ENCODE assay signal across 23 cellular contexts in genomic region chr5:180608572-180609310, GRCh38. TPM values are rescaled to one million over a fixed set of nuclear protein-coding genes. Genes with fewer than 3 reads are reported as not detected.
"Had no signal": no experiment of that assay in that cellular context is flagged by ENCODE, and none has a peak within 500 bp of the region (broad histone marks: within the 10 kb centered on the region; RNA-seq: fewer than 3 reads in every experiment).

No MANE protein-coding gene starts in this region.

- H3K27me3 Mint-ChIP-seq: activated CD4-positive, alpha-beta memory T cell treated with anti-CD3 and anti-CD28 coated beads, Interleukin-2, amount 10 ng/mL, durations not matched to agents 7 days and 5 days; activated CD4-positive, alpha-beta T cell treated with anti-CD3 and anti-CD28 coated beads, Interleukin-2, amount 10 ng/mL, durations not matched to agents 24 days and 14 days; activated naive CD4-positive, alpha-beta T cell treated with anti-CD3 and anti-CD28 coated beads, Interleukin-2, amount 50 U/mL, for 24 hours; dendritic cell treated with granulocyte-macrophage colony-stimulating factor and Interleukin-4, amounts not matched to agents 40 ng/mL and 50 ng/mL, for 4 days had no signal

- H3K79me2 ChIP-seq: parathyroid adenoma had no signal

- H3K36me3 Mint-ChIP-seq: activated naive CD4-positive, alpha-beta T cell treated with anti-CD3 and anti-CD28 coated beads, Interleukin-2, amount 50 U/mL, for 24 hours; natural killer cell; stimulated activated naive B cell treated with anti-CD40 and anti-IgM and Interleukin-4, amounts not matched to agents 10 μg/mL and 1 μg/mL and 100 μg/mL, for 72 hours had no signal

- H3K9me3 Mint-ChIP-seq: activated CD4-positive, alpha-beta memory T cell treated with anti-CD3 and anti-CD28 coated beads, Interleukin-2, amount 10 ng/mL, durations not matched to agents 7 days and 5 days; activated CD4-positive, alpha-beta T cell treated with anti-CD3 and anti-CD28 coated beads, Interleukin-2, amount 10 ng/mL, durations not matched to agents 24 days and 14 days; activated naive CD4-positive, alpha-beta T cell treated with anti-CD3 and anti-CD28 coated beads, Interleukin-2, amount 50 U/mL, for 24 hours; activated T-helper 1 cell treated with anti-CD3 and anti-CD28 coated beads, Interleukin-12 subunit alpha, Interleukin-12 subunit beta, Interleukin-2, Interleukin-4 antibody, amounts not matched to agents 30 ng/mL and 10 ng/mL and 1 ng/mL, durations not matched to agents 14 hours and 24 hours and 36 hours; dendritic cell treated with granulocyte-macrophage colony-stimulating factor and Interleukin-4, amounts not matched to agents 40 ng/mL and 50 ng/mL, for 4 days; natural killer cell; stimulated activated naive B cell treated with anti-CD40 and anti-IgM and Interleukin-4, amounts not matched to agents 10 μg/mL and 1 μg/mL and 100 μg/mL, for 72 hours had no signal

- H3K4me1 Mint-ChIP-seq: activated CD4-positive, alpha-beta memory T cell treated with anti-CD3 and anti-CD28 coated beads, Interleukin-2, amount 10 ng/mL, durations not matched to agents 7 days and 5 days; activated CD4-positive, alpha-beta T cell treated with anti-CD3 and anti-CD28 coated beads, Interleukin-2, amount 10 ng/mL, durations not matched to agents 24 days and 14 days; activated naive CD4-positive, alpha-beta T cell treated with anti-CD3 and anti-CD28 coated beads, Interleukin-2, amount 50 U/mL, for 24 hours; stimulated activated naive B cell treated with anti-CD40 and anti-IgM and Interleukin-4, amounts not matched to agents 10 μg/mL and 1 μg/mL and 100 μg/mL, for 72 hours had no signal

- H3K4me3 ChIP-seq: body of pancreas, thoracic aorta, upper lobe of left lung had no signal

- DNase-seq: activated CD4-positive, alpha-beta memory T cell treated with anti-CD3 and anti-CD28 coated beads, Interleukin-2, amount 10 ng/mL, durations not matched to agents 7 days and 5 days; activated CD4-positive, alpha-beta T cell treated with anti-CD3 and anti-CD28 coated beads, Interleukin-2, amount 10 ng/mL, durations not matched to agents 24 days and 14 days; activated gamma-delta T cell; anterior cingulate cortex; caudate nucleus; effector CD4-positive, alpha-beta T cell; foreskin keratinocyte; midbrain; natural killer cell; stimulated activated CD4-positive, alpha-beta T cell treated with anti-CD3 and anti-CD28 coated beads, Interleukin-2, amount 100 ng/mL, for 24 hours; stimulated activated naive B cell treated with anti-CD40 and anti-IgM and Interleukin-4, amounts not matched to agents 10 μg/mL and 1 μg/mL and 100 μg/mL, for 72 hours had no signal

- H3K36me3 ChIP-seq: thoracic aorta had no signal

- H3K4me1 ChIP-seq: body of pancreas, foreskin keratinocyte, parathyroid adenoma had no signal

- H3K4me3 Mint-ChIP-seq: activated CD4-positive, alpha-beta memory T cell treated with anti-CD3 and anti-CD28 coated beads, Interleukin-2, amount 10 ng/mL, durations not matched to agents 7 days and 5 days; activated CD4-positive, alpha-beta T cell treated with anti-CD3 and anti-CD28 coated beads, Interleukin-2, amount 10 ng/mL, durations not matched to agents 24 days and 14 days; activated naive CD4-positive, alpha-beta T cell treated with anti-CD3 and anti-CD28 coated beads, Interleukin-2, amount 50 U/mL, for 24 hours; activated T-helper 1 cell treated with anti-CD3 and anti-CD28 coated beads, Interleukin-12 subunit alpha, Interleukin-12 subunit beta, Interleukin-2, Interleukin-4 antibody, amounts not matched to agents 30 ng/mL and 10 ng/mL and 1 ng/mL, durations not matched to agents 14 hours and 24 hours and 36 hours; dendritic cell treated with granulocyte-macrophage colony-stimulating factor and Interleukin-4, amounts not matched to agents 40 ng/mL and 50 ng/mL, for 4 days; natural killer cell; stimulated activated naive B cell treated with anti-CD40 and anti-IgM and Interleukin-4, amounts not matched to agents 10 μg/mL and 1 μg/mL and 100 μg/mL, for 72 hours had no signal

- ATAC-seq: body of pancreas; foreskin keratinocyte; natural killer cell; sciatic nerve; stimulated activated naive B cell treated with anti-CD40 and anti-IgM and Interleukin-4, amounts not matched to agents 10 μg/mL and 1 μg/mL and 100 μg/mL, for 72 hours had no signal

- H3K27me3 ChIP-seq: body of pancreas, foreskin keratinocyte, upper lobe of left lung had no signal

- H3K9me3 ChIP-seq: body of pancreas, thoracic aorta, upper lobe of left lung had no signal

- H3K27ac Mint-ChIP-seq: activated CD4-positive, alpha-beta memory T cell treated with anti-CD3 and anti-CD28 coated beads, Interleukin-2, amount 10 ng/mL, durations not matched to agents 7 days and 5 days; activated CD4-positive, alpha-beta T cell treated with anti-CD3 and anti-CD28 coated beads, Interleukin-2, amount 10 ng/mL, durations not matched to agents 24 days and 14 days; activated naive CD4-positive, alpha-beta T cell treated with anti-CD3 and anti-CD28 coated beads, Interleukin-2, amount 50 U/mL, for 24 hours; activated T-helper 1 cell treated with anti-CD3 and anti-CD28 coated beads, Interleukin-12 subunit alpha, Interleukin-12 subunit beta, Interleukin-2, Interleukin-4 antibody, amounts not matched to agents 30 ng/mL and 10 ng/mL and 1 ng/mL, durations not matched to agents 14 hours and 24 hours and 36 hours; dendritic cell treated with granulocyte-macrophage colony-stimulating factor and Interleukin-4, amounts not matched to agents 40 ng/mL and 50 ng/mL, for 4 days; natural killer cell; stimulated activated naive B cell treated with anti-CD40 and anti-IgM and Interleukin-4, amounts not matched to agents 10 μg/mL and 1 μg/mL and 100 μg/mL, for 72 hours had no signal

- H3K27ac ChIP-seq: body of pancreas, foreskin keratinocyte, parathyroid adenoma, thoracic aorta had no signal

RNA-seq across cellular contexts. Expression of gene SCGB3A1, which starts 17.4 kb away (rescaled TPM):
- total RNA-seq: activated CD4-positive, alpha-beta memory T cell treated with anti-CD3 and anti-CD28 coated beads, Interleukin-2, amount 10 ng/mL, durations not matched to agents 7 days and 5 days; activated CD4-positive, alpha-beta T cell treated with anti-CD3 and anti-CD28 coated beads, Interleukin-2, amount 10 ng/mL, durations not matched to agents 24 days and 14 days; activated T-helper 1 cell treated with anti-CD3 and anti-CD28 coated beads, Interleukin-12 subunit alpha, Interleukin-12 subunit beta, Interleukin-2, Interleukin-4 antibody, amounts not matched to agents 30 ng/mL and 10 ng/mL and 1 ng/mL, durations not matched to agents 14 hours and 24 hours and 36 hours; body of pancreas; foreskin keratinocyte; glomerular endothelial cell; kidney epithelial cell; liver; natural killer cell; sciatic nerve; T-helper 2 cell treated with Interferon-gamma antibody and Interleukin-4, amounts not matched to agents 100 ng/mL and 5 ng/mL, for 36 hours; thoracic aorta had no signal
- polyA plus RNA-seq: foreskin keratinocyte had no signal
